In the genomic region with DNA sequence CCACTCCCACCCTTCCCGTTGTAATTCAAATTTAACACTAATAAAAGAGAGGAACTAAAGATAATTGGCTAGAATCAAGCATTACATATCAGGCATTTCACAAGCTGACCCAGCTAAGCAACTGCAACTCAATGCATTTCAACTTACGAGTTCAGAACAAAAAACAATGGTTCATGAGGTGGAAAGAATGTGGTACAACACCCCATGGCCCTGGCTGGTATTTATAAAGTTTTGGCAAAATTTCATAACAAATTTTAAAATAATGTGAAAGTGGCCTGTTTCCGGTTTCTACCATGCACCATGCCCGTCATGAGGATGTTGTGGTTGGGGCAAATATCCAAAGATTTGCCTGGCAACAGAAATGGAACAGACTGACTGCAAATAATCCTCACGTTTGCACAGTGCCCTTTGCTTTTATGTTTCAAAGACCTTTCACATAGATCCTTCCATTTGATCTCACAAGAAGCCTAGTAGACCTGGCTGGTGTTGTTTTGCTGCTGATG, we compare ENCODE assay signal across 12 cellular contexts.
DNase-seq lines count a peak whose midpoint lies in the region; ATAC-seq and TF ChIP-seq lines count a peak whose summit lies in the region.
"Had no signal": no experiment of that assay in that cellular context is flagged by ENCODE, and none has a peak within 500 bp of the region (broad histone marks: within the 10 kb centered on the region; RNA-seq: fewer than 3 reads in every experiment).

No MANE protein-coding gene starts in this region.

- peaks cover 3% of the 10 kb centered on the region for H3K36me3 Mint-ChIP-seq in activated CD8-positive, alpha-beta memory T cell treated with anti-CD3 and anti-CD28 coated beads, Interleukin-2, amount 10 ng/mL, durations not matched to agents 7 days and 5 days
- H3K36me3 Mint-ChIP-seq: naive thymus-derived CD8-positive, alpha-beta T cell had no signal

- H3K4me3 ChIP-seq in SK-N-MC (peak overlapping the region; percentile 62), fibroblast of villous mesenchyme (ENCODE audit: low read depth, low read length) (no peak overlapping the region)

- H3K9me3 ChIP-seq in SK-N-MC (ENCODE audit: low read depth, low read length), result no peaks in the 10 kb centered on the region

- H3K36me3 ChIP-seq in SK-N-MC (ENCODE audit: insufficient read depth, low read length), result no peaks in the 10 kb centered on the region

- H3K9ac ChIP-seq in SK-N-MC (ENCODE audit: insufficient read length), result peak overlapping the region; percentile 11

- peak overlapping the region; percentile 89 for H3K27ac ChIP-seq in SK-N-MC

- DNase-seq in SIG-M5 treated with dmso at 0.1 percent for 504 hours (lab: John Stamatoyannopoulos, UW; ENCODE audit: unreplicated experiment) (peak; percentile 47), SIG-M5 (lab: John Stamatoyannopoulos, UW) (no peak), SK-N-MC (ENCODE audit: low read depth, low spot score) (peak; percentile 66), fibroblast of villous mesenchyme (ENCODE audit: low read depth) (peak; percentile 54), stromal cell of bone marrow (ENCODE audit: low read depth) (peak; percentile 73), activated gamma-delta T cell treated with Interleukin-2 at 50 U/mL for 16 hours (no peak)
- no peak for DNase-seq in activated CD8-positive, alpha-beta memory T cell treated with anti-CD3 and anti-CD28 coated beads, Interleukin-2, amount 10 ng/mL, durations not matched to agents 7 days and 5 days
- DNase-seq: ACHN, activated B cell treated with CpG ODN at 0.5 μM for 24 hours, NCI-H524 had no signal

- H3K27me3 Mint-ChIP-seq in activated CD8-positive, alpha-beta memory T cell treated with anti-CD3 and anti-CD28 coated beads, Interleukin-2, amount 10 ng/mL, durations not matched to agents 7 days and 5 days, result no peaks in the 10 kb centered on the region
- H3K27me3 Mint-ChIP-seq: activated B cell treated with CpG ODN at 0.5 μM for 24 hours; naive thymus-derived CD8-positive, alpha-beta T cell had no signal

- CTCF ChIA-PET in activated CD8-positive, alpha-beta memory T cell treated with anti-CD3 and anti-CD28 coated beads, Interleukin-2, amount 10 ng/mL, durations not matched to agents 7 days and 5 days (lab: Charles Lee), result no interaction called here

- H3K4me3 Mint-ChIP-seq in activated CD8-positive, alpha-beta memory T cell treated with anti-CD3 and anti-CD28 coated beads, Interleukin-2, amount 10 ng/mL, durations not matched to agents 7 days and 5 days, result no peak overlapping the region
- H3K4me3 Mint-ChIP-seq: activated B cell treated with CpG ODN at 0.5 μM for 24 hours; naive thymus-derived CD8-positive, alpha-beta T cell had no signal

- H3K4me1 Mint-ChIP-seq in activated CD8-positive, alpha-beta memory T cell treated with anti-CD3 and anti-CD28 coated beads, Interleukin-2, amount 10 ng/mL, durations not matched to agents 7 days and 5 days, result peaks cover 43% of the 10 kb centered on the region

- ATAC-seq in GM18873 (IDR thresholded peaks at IDR 0.05; ENCODE audit: low FRiP score, unreplicated experiment), result no peak
- no peak for ATAC-seq in activated CD8-positive, alpha-beta memory T cell treated with anti-CD3 and anti-CD28 coated beads, Interleukin-2, amount 10 ng/mL, durations not matched to agents 7 days and 5 days

- no peaks in the 10 kb centered on the region for H3K9me3 Mint-ChIP-seq in activated CD8-positive, alpha-beta memory T cell treated with anti-CD3 and anti-CD28 coated beads, Interleukin-2, amount 10 ng/mL, durations not matched to agents 7 days and 5 days (ENCODE audit: low read depth)
- H3K9me3 Mint-ChIP-seq: activated B cell treated with CpG ODN at 0.5 μM for 24 hours had no signal

- no peak for TF ChIP-seq CTCF in fibroblast of villous mesenchyme (IDR thresholded peaks at IDR 0.05; ENCODE audit: insufficient read depth, low read depth, low read length)

- no peak overlapping the region for H3K27ac Mint-ChIP-seq in activated CD8-positive, alpha-beta memory T cell treated with anti-CD3 and anti-CD28 coated beads, Interleukin-2, amount 10 ng/mL, durations not matched to agents 7 days and 5 days
- H3K27ac Mint-ChIP-seq: activated B cell treated with CpG ODN at 0.5 μM for 24 hours had no signal

Comparison
In these comparisons a context has a peak if more than half of its experiments do, and no peak if none do; other contexts are left out.
1. DNase-seq: peak in SIG-M5 treated with dmso at 0.1 percent for 504 hours (single experiment), SK-N-MC (single experiment), fibroblast of villous mesenchyme (single experiment) and stromal cell of bone marrow (single experiment); none in SIG-M5 (single experiment), activated gamma-delta T cell treated with Interleukin-2 at 50 U/mL for 16 hours (single experiment) and activated CD8-positive, alpha-beta memory T cell treated with anti-CD3 and anti-CD28 coated beads, Interleukin-2, amount 10 ng/mL, durations not matched to agents 7 days and 5 days (single experiment).